18 cellular contexts compared by ENCODE assay signal in the genomic region with DNA sequence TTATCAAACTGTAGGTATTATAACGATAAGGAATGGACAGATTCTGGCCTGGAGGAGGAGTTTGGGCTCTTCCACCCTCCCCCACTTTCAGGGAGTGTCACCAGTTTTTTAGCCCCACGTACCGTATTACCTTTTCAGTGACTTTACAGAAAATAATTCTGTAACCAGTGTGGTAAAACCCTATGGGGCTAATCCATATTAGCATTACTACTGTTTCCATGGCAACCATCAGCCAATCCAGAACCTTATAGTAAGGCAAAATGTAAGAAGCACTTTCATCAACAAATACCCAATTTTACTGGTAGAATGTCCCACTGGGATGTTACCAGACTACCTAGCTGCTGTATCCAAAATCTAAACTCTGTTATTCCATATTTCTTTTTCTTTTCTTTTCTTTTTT. TPM values are rescaled to one million over a fixed set of nuclear protein-coding genes. Genes with fewer than 3 reads are reported as not detected.
A peak's percentile ranks its signal among the peaks of the same experiment; 100 is the strongest.
DNase-seq lines count a peak whose midpoint lies in the region; ATAC-seq and TF ChIP-seq lines count a peak whose summit lies in the region.
"Had no signal": no experiment of that assay in that cellular context is flagged by ENCODE, and none has a peak within 500 bp of the region (broad histone marks: within the 10 kb centered on the region; RNA-seq: fewer than 3 reads in every experiment).

No MANE protein-coding gene starts in this region.

- no peak overlapping the region for H2AK5ac ChIP-seq in mesendoderm (ENCODE audit: low read length)

- no peak overlapping the region for H2BK120ac ChIP-seq in mesendoderm (ENCODE audit: low read depth, low read length)

- intact Hi-C loops in vagina (cut with DNase I) = no loop called here

- no peak for TF ChIP-seq CTCF in vagina (IDR thresholded peaks at IDR 0.05)

- peaks cover 15% of the 10 kb centered on the region for H3K4me1 Mint-ChIP-seq in activated T-helper 17 cell treated with anti-CD3 and anti-CD28 coated beads, Interleukin-2, amount 50 U/mL, for 72 hours

- H2BK15ac ChIP-seq in mesendoderm (replicated peaks; ENCODE audit: low read depth) = no peak overlapping the region

- peak; percentile 9 for DNase-seq in NCI-H2227 (lab: John Stamatoyannopoulos, UW; ENCODE audit: unreplicated experiment)
- DNase-seq in NCI-H2227 treated with DMSO at 0.1 percent for 48 hours (lab: John Stamatoyannopoulos, UW) = no peak
- peak; percentile 35 to 83 for DNase-seq in HAP-1 (ENCODE audit: low spot score in 2 of 2)
- peak; percentile 18 for DNase-seq in mesendoderm
- DNase-seq in DMS79 treated with DMSO at 0.1 percent for 48 hours (lab: John Stamatoyannopoulos, UW) = no peak
- DNase-seq in vagina (ENCODE audit: extremely low spot score in 2 of 2) = no peak
- DNase-seq in SW480 (ENCODE audit: low spot score) = no peak
- DNase-seq: C1 segment of cervical spinal cord, MV-4-11, NCI-H1417 treated with DMSO at 0.1 percent for 48 hours, NCI-H2029 treated with DMSO at 0.1 percent for 48 hours, NCI-H226, NCI-H526, SJCRH30, SW 1271 had no signal

- H3K4me2 ChIP-seq in mesendoderm (ENCODE audit: low read length) = no peak overlapping the region

- H2BK5ac ChIP-seq in mesendoderm (ENCODE audit: low read length) = no peak overlapping the region

- H3K23ac ChIP-seq in mesendoderm (ENCODE audit: low read length) = no peak overlapping the region

- WGBS in mesendoderm (ENCODE audit: extremely low coverage, insufficient coverage, low lambda C conversion rate) = no CpG with 5 or more reads among the region's 3 CpGs

- peaks cover 5% of the 10 kb centered on the region for H3K4me1 ChIP-seq in HAP-1
- H3K4me1 ChIP-seq in mesendoderm (ENCODE audit: control insufficient read depth, low read depth, low read length) = no peaks in the 10 kb centered on the region
- no peaks in the 10 kb centered on the region for H3K4me1 ChIP-seq in vagina
- H3K4me1 ChIP-seq: SJCRH30 had no signal

- H3K9me3 ChIP-seq in HAP-1 (no peaks in the 10 kb centered on the region), vagina (no peaks in the 10 kb centered on the region)
- H3K9me3 ChIP-seq: SJCRH30 had no signal

- no peak overlapping the region for H3K4ac ChIP-seq in mesendoderm (ENCODE audit: low read depth, low read length)

- H3K79me1 ChIP-seq in mesendoderm (ENCODE audit: low read length) = no peaks in the 10 kb centered on the region

- H3K27ac ChIP-seq in mesendoderm (ENCODE audit: low read depth, low read length) = no peak overlapping the region
- H3K27ac ChIP-seq in vagina = no peak overlapping the region
- H3K27ac ChIP-seq: SJCRH30 had no signal

- H3K27me3 ChIP-seq in HAP-1 (ENCODE audit: low read depth) (peaks cover 11% of the 10 kb centered on the region; the same call in 1 of the 2 replicates), mesendoderm (ENCODE audit: insufficient read depth, low read length, poor library complexity) (no peaks in the 10 kb centered on the region), vagina (no peaks in the 10 kb centered on the region)
- H3K27me3 ChIP-seq: SJCRH30 had no signal

- H4K8ac ChIP-seq in mesendoderm (ENCODE audit: low read depth, low read length) = no peak overlapping the region

- TF ChIP-seq POLR2A in vagina (IDR thresholded peaks at IDR 0.05) = no peak

- no peaks in the 10 kb centered on the region for H3K9me3 Mint-ChIP-seq in activated T-helper 17 cell treated with anti-CD3 and anti-CD28 coated beads, Interleukin-2, amount 50 U/mL, for 72 hours

- H3K36me3 Mint-ChIP-seq in activated T-helper 17 cell treated with anti-CD3 and anti-CD28 coated beads, Interleukin-2, amount 50 U/mL, for 72 hours (ENCODE audit: low read depth) = peaks cover 75% of the 10 kb centered on the region

- no peak overlapping the region for H3K56ac ChIP-seq in mesendoderm (ENCODE audit: low read length)

- no peak for ATAC-seq in activated T-helper 17 cell treated with anti-CD3 and anti-CD28 coated beads, Interleukin-2, amount 50 U/mL, for 72 hours (replicated peaks)
- ATAC-seq: HCT116 had no signal

- H3K4me3 ChIP-seq in HAP-1 (no peak overlapping the region), mesendoderm (ENCODE audit: low read length) (no peak overlapping the region), vagina (no peak overlapping the region)
- H3K4me3 ChIP-seq: SJCRH30 had no signal

- H3K9ac ChIP-seq in mesendoderm (ENCODE audit: low read length) = no peak overlapping the region

- H3K4me3 Mint-ChIP-seq in activated T-helper 17 cell treated with anti-CD3 and anti-CD28 coated beads, Interleukin-2, amount 50 U/mL, for 72 hours = no peak overlapping the region

- no peaks in the 10 kb centered on the region for H3K79me2 ChIP-seq in mesendoderm (ENCODE audit: control insufficient read depth, insufficient read depth, low read length)

- H3K36me3 ChIP-seq in HAP-1 (replicated peaks) (no peaks in the 10 kb centered on the region), mesendoderm (ENCODE audit: control insufficient read depth, insufficient read depth, low read length) (no peaks in the 10 kb centered on the region), vagina (no peaks in the 10 kb centered on the region)
- H3K36me3 ChIP-seq: SJCRH30 had no signal

- no peak overlapping the region for H4K5ac ChIP-seq in mesendoderm (ENCODE audit: low read length)

- H3K27me3 Mint-ChIP-seq in activated T-helper 17 cell treated with anti-CD3 and anti-CD28 coated beads, Interleukin-2, amount 50 U/mL, for 72 hours = no peaks in the 10 kb centered on the region

- peak overlapping the region; percentile 76 for H3K27ac Mint-ChIP-seq in activated T-helper 17 cell treated with anti-CD3 and anti-CD28 coated beads, Interleukin-2, amount 50 U/mL, for 72 hours

- in situ Hi-C loops in HAP-1 (cut with MboI; ENCODE audit: low sequenced_read_pairs) = no loop called here

- H3K18ac ChIP-seq in mesendoderm (ENCODE audit: low read length) = no peak overlapping the region

RNA-seq across cellular contexts. Expression of a gene that starts 50.7 kb away (rescaled TPM):
- total RNA-seq in activated T-helper 17 cell treated with anti-CD3 and anti-CD28 coated beads, Interleukin-2, amount 50 U/mL, for 72 hours = 10 to 100 TPM; 36.9 to 91.6 TPM
- polyA plus RNA-seq in mesendoderm (2013, experiment 1 of 2) = 6.9 TPM
- 7.8 TPM for polyA plus RNA-seq in mesendoderm (2013, experiment 2 of 2)
- total RNA-seq in vagina = 71.2 TPM
- total RNA-seq: RPMI7951, SJCRH30 had no signal

Comparison
In these comparisons a context has a peak if more than half of its experiments do, and no peak if none do; other contexts are left out.
1. DNase-seq: peak in NCI-H2227 (single experiment), HAP-1 (2 of 2) and mesendoderm (single experiment); none in NCI-H2227 treated with DMSO at 0.1 percent for 48 hours (single experiment), DMS79 treated with DMSO at 0.1 percent for 48 hours (single experiment), vagina (0 of 2) and SW480 (single experiment).